1 cellular context compared by ENCODE assay signal in the genomic region with DNA sequence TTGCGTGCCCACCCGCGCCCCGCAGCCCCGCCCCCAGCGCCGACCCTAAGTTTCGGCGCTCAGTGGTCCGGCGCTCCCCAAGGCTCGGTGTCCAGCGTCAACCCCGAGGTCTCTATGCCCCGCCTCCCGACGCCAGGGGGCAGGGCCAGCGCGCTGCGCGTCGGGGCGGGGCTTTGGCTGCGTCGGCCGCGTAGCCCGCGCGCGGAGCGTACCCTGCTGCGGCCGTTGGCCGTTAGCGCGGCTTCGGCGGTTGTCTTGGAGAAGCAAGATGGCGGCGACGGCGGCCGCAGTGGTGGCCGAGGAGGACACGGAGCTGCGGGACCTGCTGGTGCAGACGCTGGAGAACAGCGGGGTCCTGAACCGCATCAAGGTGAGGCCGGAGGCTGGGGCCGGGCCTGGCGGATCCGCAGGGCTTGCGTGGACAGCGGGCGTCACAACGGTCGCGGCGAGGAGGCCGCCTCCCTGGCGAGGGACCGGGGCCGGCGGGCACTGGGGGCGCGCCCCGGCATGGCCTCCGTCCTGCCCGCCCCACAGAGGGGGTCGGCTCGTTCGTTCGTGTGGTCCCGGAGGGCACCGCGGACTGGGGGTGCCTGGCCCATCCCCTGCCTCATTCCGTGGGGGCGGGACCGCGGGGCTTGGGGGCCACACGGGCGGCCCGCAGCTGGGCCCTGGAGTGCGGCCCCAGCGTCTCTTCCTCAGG.
TF ChIP-seq lines count a peak whose summit lies in the region.

A gene with protein sequence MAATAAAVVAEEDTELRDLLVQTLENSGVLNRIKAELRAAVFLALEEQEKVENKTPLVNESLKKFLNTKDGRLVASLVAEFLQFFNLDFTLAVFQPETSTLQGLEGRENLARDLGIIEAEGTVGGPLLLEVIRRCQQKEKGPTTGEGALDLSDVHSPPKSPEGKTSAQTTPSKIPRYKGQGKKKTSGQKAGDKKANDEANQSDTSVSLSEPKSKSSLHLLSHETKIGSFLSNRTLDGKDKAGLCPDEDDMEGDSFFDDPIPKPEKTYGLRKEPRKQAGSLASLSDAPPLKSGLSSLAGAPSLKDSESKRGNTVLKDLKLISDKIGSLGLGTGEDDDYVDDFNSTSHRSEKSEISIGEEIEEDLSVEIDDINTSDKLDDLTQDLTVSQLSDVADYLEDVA (plus strand): TSS at position 253 of the 700 bp plus-strand sequence. CDS start 16 bp downstream, at position 269.

TF ChIP-seq in HEK293, 187 proteins besides CTCF, POLR2A, EP300 and RAD21 (continued from another document and continues in another):
- TF ChIP-seq, protein P1, sequence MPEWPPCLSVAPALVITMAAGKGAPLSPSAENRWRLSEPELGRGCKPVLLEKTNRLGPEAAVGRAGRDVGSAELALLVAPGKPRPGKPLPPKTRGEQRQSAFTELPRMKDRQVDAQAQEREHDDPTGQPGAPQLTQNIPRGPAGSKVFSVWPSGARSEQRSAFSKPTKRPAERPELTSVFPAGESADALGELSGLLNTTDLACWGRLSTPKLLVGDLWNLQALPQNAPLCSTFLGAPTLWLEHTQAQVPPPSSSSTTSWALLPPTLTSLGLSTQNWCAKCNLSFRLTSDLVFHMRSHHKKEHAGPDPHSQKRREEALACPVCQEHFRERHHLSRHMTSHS (tag by site-specific recombination; IDR thresholded peaks at IDR 0.05) = no peak
- TF ChIP-seq ZBTB17 (tag by site-specific recombination; IDR thresholded peaks at IDR 0.05) = no peak; the same call in 1 of the 2 replicates
- TF ChIP-seq ZNF76 (tag by site-specific recombination; IDR thresholded peaks at IDR 0.05; ENCODE audit: borderline replicate concordance, low read depth) = no peak; the same call in 1 of the 2 replicates
- peak; percentile 80; the same call in 1 of the 2 replicates for TF ChIP-seq ZNF660 (tag by site-specific recombination; IDR thresholded peaks at IDR 0.05)
- no peak for TF ChIP-seq ZNF169 (tag by site-specific recombination; IDR thresholded peaks at IDR 0.05)
- TF ChIP-seq, protein P2, sequence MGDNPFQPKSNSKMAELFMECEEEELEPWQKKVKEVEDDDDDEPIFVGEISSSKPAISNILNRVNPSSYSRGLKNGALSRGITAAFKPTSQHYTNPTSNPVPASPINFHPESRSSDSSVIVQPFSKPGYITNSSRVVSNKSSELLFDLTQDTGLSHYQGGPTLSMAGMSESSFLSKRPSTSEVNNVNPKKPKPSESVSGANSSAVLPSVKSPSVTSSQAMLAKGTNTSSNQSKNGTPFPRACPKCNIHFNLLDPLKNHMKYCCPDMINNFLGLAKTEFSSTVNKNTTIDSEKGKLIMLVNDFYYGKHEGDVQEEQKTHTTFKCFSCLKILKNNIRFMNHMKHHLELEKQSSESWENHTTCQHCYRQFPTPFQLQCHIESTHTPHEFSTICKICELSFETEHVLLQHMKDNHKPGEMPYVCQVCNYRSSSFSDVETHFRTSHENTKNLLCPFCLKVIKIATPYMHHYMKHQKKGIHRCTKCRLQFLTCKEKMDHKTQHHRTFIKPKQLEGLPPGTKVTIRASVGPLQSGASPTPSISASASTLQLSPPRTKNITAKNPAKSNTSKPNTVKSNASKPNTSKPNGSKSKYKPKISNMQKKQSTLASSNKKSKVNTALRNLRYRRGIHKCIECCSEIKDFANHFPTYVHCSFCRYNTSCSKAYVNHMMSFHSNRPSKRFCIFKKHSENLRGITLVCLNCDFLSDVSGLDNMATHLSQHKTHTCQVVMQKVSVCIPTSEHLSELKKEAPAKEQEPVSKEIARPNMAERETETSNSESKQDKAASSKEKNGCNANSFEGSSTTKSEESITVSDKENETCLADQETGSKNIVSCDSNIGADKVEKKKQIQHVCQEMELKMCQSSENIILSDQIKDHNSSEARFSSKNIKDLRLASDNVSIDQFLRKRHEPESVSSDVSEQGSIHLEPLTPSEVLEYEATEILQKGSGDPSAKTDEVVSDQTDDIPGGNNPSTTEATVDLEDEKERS (tag by site-specific recombination; IDR thresholded peaks at IDR 0.05) = no peak
- TF ChIP-seq KLF7 (tag by site-specific recombination; IDR thresholded peaks at IDR 0.05; ENCODE audit: borderline replicate concordance) = no peak
- TF ChIP-seq, protein P3, sequence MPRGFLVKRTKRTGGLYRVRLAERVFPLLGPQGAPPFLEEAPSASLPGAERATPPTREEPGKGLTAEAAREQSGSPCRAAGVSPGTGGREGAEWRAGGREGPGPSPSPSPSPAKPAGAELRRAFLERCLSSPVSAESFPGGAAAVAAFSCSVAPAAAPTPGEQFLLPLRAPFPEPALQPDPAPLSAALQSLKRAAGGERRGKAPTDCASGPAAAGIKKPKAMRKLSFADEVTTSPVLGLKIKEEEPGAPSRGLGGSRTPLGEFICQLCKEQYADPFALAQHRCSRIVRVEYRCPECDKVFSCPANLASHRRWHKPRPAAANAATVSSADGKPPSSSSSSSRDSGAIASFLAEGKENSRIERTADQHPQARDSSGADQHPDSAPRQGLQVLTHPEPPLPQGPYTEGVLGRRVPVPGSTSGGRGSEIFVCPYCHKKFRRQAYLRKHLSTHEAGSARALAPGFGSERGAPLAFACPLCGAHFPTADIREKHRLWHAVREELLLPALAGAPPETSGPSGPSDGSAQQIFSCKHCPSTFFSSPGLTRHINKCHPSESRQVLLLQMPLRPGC (tag by site-specific recombination; IDR thresholded peaks at IDR 0.05) = 0 out of 2 replicates have a peak, but pooled peaks have one; percentile 41
- TF ChIP-seq, protein P4, sequence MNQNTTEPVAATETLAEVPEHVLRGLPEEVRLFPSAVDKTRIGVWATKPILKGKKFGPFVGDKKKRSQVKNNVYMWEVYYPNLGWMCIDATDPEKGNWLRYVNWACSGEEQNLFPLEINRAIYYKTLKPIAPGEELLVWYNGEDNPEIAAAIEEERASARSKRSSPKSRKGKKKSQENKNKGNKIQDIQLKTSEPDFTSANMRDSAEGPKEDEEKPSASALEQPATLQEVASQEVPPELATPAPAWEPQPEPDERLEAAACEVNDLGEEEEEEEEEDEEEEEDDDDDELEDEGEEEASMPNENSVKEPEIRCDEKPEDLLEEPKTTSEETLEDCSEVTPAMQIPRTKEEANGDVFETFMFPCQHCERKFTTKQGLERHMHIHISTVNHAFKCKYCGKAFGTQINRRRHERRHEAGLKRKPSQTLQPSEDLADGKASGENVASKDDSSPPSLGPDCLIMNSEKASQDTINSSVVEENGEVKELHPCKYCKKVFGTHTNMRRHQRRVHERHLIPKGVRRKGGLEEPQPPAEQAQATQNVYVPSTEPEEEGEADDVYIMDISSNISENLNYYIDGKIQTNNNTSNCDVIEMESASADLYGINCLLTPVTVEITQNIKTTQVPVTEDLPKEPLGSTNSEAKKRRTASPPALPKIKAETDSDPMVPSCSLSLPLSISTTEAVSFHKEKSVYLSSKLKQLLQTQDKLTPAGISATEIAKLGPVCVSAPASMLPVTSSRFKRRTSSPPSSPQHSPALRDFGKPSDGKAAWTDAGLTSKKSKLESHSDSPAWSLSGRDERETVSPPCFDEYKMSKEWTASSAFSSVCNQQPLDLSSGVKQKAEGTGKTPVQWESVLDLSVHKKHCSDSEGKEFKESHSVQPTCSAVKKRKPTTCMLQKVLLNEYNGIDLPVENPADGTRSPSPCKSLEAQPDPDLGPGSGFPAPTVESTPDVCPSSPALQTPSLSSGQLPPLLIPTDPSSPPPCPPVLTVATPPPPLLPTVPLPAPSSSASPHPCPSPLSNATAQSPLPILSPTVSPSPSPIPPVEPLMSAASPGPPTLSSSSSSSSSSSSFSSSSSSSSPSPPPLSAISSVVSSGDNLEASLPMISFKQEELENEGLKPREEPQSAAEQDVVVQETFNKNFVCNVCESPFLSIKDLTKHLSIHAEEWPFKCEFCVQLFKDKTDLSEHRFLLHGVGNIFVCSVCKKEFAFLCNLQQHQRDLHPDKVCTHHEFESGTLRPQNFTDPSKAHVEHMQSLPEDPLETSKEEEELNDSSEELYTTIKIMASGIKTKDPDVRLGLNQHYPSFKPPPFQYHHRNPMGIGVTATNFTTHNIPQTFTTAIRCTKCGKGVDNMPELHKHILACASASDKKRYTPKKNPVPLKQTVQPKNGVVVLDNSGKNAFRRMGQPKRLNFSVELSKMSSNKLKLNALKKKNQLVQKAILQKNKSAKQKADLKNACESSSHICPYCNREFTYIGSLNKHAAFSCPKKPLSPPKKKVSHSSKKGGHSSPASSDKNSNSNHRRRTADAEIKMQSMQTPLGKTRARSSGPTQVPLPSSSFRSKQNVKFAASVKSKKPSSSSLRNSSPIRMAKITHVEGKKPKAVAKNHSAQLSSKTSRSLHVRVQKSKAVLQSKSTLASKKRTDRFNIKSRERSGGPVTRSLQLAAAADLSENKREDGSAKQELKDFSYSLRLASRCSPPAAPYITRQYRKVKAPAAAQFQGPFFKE (tag by site-specific recombination; IDR thresholded peaks at IDR 0.05; ENCODE audit: borderline replicate concordance) = no peak
- TF ChIP-seq ZNF274 (IDR thresholded peaks at IDR 0.05; ENCODE audit: low read length) = no peak
- no peak for TF ChIP-seq ZNF274 (tag by site-specific recombination; IDR thresholded peaks at IDR 0.05; ENCODE audit: borderline replicate concordance)
- 0 out of 2 replicates have a peak, but pooled peaks have one; percentile 35 for TF ChIP-seq ZNF174 (tag by site-specific recombination; IDR thresholded peaks at IDR 0.05)
- TF ChIP-seq, protein P5, sequence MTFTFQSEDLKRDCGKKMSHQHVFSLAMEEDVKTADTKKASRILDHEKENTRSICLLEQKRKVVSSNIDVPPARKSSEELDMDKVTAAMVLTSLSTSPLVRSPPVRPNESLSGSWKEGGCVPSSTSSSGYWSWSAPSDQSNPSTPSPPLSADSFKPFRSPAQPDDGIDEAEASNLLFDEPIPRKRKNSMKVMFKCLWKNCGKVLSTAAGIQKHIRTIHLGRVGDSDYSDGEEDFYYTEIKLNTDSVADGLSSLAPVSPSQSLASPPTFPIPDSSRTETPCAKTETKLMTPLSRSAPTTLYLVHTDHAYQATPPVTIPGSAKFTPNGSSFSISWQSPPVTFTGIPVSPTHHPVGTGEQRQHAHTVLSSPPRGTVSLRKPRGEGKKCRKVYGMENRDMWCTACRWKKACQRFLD (tag by site-specific recombination; IDR thresholded peaks at IDR 0.05) = no peak
- TF ChIP-seq ZNF311 (tag by site-specific recombination; IDR thresholded peaks at IDR 0.05; ENCODE audit: borderline replicate concordance) = no peak
- TF ChIP-seq ZXDB (tag by site-specific recombination; IDR thresholded peaks at IDR 0.05) = no peak
- no peak for TF ChIP-seq ZNF24 (tag by site-specific recombination; IDR thresholded peaks at IDR 0.05)
- no peak for TF ChIP-seq ZNF670 (tag by site-specific recombination; IDR thresholded peaks at IDR 0.05; ENCODE audit: low read depth)
- TF ChIP-seq, protein P6, sequence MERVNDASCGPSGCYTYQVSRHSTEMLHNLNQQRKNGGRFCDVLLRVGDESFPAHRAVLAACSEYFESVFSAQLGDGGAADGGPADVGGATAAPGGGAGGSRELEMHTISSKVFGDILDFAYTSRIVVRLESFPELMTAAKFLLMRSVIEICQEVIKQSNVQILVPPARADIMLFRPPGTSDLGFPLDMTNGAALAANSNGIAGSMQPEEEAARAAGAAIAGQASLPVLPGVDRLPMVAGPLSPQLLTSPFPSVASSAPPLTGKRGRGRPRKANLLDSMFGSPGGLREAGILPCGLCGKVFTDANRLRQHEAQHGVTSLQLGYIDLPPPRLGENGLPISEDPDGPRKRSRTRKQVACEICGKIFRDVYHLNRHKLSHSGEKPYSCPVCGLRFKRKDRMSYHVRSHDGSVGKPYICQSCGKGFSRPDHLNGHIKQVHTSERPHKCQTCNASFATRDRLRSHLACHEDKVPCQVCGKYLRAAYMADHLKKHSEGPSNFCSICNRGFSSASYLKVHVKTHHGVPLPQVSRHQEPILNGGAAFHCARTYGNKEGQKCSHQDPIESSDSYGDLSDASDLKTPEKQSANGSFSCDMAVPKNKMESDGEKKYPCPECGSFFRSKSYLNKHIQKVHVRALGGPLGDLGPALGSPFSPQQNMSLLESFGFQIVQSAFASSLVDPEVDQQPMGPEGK (tag by site-specific recombination; IDR thresholded peaks at IDR 0.05) = no peak; the same call in none of the 2 replicates
- TF ChIP-seq SCRT1 (tag by site-specific recombination; IDR thresholded peaks at IDR 0.05; ENCODE audit: borderline replicate concordance) = no peak
- TF ChIP-seq ZNF140 (tag by site-specific recombination; IDR thresholded peaks at IDR 0.05) = no peak
- no peak for TF ChIP-seq ZNF19 (tag by site-specific recombination; IDR thresholded peaks at IDR 0.05; ENCODE audit: low read depth)
- TF ChIP-seq, protein P7, sequence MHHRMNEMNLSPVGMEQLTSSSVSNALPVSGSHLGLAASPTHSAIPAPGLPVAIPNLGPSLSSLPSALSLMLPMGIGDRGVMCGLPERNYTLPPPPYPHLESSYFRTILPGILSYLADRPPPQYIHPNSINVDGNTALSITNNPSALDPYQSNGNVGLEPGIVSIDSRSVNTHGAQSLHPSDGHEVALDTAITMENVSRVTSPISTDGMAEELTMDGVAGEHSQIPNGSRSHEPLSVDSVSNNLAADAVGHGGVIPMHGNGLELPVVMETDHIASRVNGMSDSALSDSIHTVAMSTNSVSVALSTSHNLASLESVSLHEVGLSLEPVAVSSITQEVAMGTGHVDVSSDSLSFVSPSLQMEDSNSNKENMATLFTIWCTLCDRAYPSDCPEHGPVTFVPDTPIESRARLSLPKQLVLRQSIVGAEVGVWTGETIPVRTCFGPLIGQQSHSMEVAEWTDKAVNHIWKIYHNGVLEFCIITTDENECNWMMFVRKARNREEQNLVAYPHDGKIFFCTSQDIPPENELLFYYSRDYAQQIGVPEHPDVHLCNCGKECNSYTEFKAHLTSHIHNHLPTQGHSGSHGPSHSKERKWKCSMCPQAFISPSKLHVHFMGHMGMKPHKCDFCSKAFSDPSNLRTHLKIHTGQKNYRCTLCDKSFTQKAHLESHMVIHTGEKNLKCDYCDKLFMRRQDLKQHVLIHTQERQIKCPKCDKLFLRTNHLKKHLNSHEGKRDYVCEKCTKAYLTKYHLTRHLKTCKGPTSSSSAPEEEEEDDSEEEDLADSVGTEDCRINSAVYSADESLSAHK (tag by site-specific recombination; IDR thresholded peaks at IDR 0.05) = no peak
- TF ChIP-seq ZNF654 (tag by site-specific recombination; IDR thresholded peaks at IDR 0.05; ENCODE audit: low read depth) = no peak
- no peak for TF ChIP-seq ZNF473 (tag by site-specific recombination; IDR thresholded peaks at IDR 0.05)
- TF ChIP-seq ZNF624 (tag by site-specific recombination; IDR thresholded peaks at IDR 0.05) = no peak
- TF ChIP-seq ZNF266 (tag by site-specific recombination; IDR thresholded peaks at IDR 0.05; ENCODE audit: low read depth) = no peak
- TF ChIP-seq, protein P8, sequence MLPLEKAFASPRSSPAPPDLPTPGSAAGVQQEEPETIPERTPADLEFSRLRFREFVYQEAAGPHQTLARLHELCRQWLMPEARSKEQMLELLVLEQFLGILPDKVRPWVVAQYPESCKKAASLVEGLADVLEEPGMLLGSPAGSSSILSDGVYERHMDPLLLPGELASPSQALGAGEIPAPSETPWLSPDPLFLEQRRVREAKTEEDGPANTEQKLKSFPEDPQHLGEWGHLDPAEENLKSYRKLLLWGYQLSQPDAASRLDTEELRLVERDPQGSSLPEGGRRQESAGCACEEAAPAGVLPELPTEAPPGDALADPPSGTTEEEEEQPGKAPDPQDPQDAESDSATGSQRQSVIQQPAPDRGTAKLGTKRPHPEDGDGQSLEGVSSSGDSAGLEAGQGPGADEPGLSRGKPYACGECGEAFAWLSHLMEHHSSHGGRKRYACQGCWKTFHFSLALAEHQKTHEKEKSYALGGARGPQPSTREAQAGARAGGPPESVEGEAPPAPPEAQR (tag by site-specific recombination; IDR thresholded peaks at IDR 0.05) = no peak
- no peak for TF ChIP-seq GLI2 (tag by site-specific recombination; IDR thresholded peaks at IDR 0.05; ENCODE audit: borderline replicate concordance, low read depth)
- TF ChIP-seq, protein P9, sequence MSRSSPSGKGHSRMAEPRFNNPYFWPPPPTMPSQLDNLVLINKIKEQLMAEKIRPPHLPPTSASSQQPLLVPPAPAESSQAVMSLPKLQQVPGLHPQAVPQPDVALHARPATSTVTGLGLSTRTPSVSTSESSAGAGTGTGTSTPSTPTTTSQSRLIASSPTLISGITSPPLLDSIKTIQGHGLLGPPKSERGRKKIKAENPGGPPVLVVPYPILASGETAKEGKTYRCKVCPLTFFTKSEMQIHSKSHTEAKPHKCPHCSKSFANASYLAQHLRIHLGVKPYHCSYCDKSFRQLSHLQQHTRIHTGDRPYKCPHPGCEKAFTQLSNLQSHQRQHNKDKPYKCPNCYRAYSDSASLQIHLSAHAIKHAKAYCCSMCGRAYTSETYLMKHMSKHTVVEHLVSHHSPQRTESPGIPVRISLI (tag by site-specific recombination; IDR thresholded peaks at IDR 0.05) = no peak
